In genomic region chr4:9996319-9997110, GRCh38 we compare ENCODE assay signal across 1 cellular context.
TF ChIP-seq lines count a peak whose summit lies in the region.

No MANE protein-coding gene starts in this region.

TF ChIP-seq in HepG2, 621 proteins besides CTCF, POLR2A, EP300 and RAD21 (continued from another document):
- TF ChIP-seq THAP7 (CRISPR knock-in tag; IDR thresholded peaks at IDR 0.05): no peak
- no peak for TF ChIP-seq ZNF282 (IDR thresholded peaks at IDR 0.05; ENCODE audit: partially characterized antibody)
- peak; percentile 39; the same call in 1 of the 2 replicates for TF ChIP-seq ZGPAT (CRISPR knock-in tag; IDR thresholded peaks at IDR 0.05)
- TF ChIP-seq SMAD9 (CRISPR knock-in tag; IDR thresholded peaks at IDR 0.05): no peak
- no peak for TF ChIP-seq TERF1 (CRISPR knock-in tag; IDR thresholded peaks at IDR 0.05)
- TF ChIP-seq GATAD2A (CRISPR knock-in tag; IDR thresholded peaks at IDR 0.05): 0 out of 2 replicates have a peak, but pooled peaks have one; percentile 29
- TF ChIP-seq ELF3 (CRISPR knock-in tag; IDR thresholded peaks at IDR 0.05): peak; percentile 58; the same call in 1 of the 2 replicates
- no peak for TF ChIP-seq ZNF552 (CRISPR knock-in tag; IDR thresholded peaks at IDR 0.05; ENCODE audit: borderline replicate concordance)
- TF ChIP-seq GLMP (CRISPR knock-in tag; IDR thresholded peaks at IDR 0.05; ENCODE audit: borderline replicate concordance): no peak
- peak; percentile 42 for TF ChIP-seq SAP130 (CRISPR knock-in tag; IDR thresholded peaks at IDR 0.05; ENCODE audit: low read depth)
- TF ChIP-seq AHDC1 (CRISPR knock-in tag; IDR thresholded peaks at IDR 0.05; ENCODE audit: borderline replicate concordance): peak; percentile 36; the same call in 1 of the 2 replicates
- TF ChIP-seq ZNF687 (CRISPR knock-in tag; IDR thresholded peaks at IDR 0.05): peak; percentile 36
- TF ChIP-seq ELF1 (CRISPR knock-in tag; IDR thresholded peaks at IDR 0.05): 0 out of 2 replicates have a peak, but pooled peaks have one; percentile 35
- TF ChIP-seq LCORL (IDR thresholded peaks at IDR 0.05): no peak
- no peak for TF ChIP-seq LCORL (CRISPR knock-in tag; IDR thresholded peaks at IDR 0.05)
